9 cellular contexts compared by ENCODE assay signal in the genomic region with DNA sequence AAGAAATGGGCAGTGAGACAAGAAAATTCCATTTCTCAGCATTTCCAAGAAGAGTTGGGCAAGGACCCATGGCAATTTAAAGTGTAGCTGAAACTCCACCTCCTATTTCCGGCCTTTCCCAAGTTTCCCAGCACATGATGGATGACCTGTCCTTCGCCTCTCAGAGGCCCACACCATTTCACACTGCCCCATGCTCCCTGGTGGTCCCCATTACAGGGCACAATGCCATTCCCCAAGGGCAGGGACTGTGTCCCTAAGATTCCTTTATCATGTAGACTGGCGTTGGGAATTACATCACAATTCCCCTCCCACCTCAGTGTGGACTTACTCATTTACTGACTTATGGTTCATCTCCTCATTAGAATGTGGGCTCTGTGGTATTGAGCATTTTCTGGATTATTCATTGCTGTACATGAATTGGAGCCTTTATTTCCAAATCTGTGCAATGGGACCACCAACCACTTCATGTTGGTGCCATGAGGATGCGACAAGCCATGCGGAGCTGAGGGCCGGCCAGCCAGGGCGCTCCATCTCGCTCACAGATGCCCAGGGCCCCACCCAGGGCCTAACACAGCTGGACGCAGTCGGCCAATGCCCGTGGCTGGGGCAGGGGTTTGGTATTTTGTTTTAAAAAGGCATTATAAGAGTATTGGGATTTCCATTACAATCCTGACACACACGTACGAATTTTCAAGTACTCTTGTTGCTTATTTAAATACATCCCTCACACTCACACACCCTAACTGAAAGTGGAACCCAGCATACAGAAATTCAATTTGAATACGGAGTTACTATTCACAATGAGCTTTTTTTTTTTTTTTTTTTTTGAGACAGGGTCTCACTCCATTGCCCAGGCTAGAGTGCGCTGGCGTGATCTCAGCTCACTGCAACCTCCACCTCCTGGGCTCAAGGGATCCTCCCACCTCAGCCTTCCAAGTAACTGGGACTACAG. TPM values are rescaled to one million over a fixed set of nuclear protein-coding genes. Genes with fewer than 3 reads are reported as not detected.
DNase-seq lines count a peak whose midpoint lies in the region; ATAC-seq and TF ChIP-seq lines count a peak whose summit lies in the region.
"Had no signal": no experiment of that assay in that cellular context is flagged by ENCODE, and none has a peak within 500 bp of the region (broad histone marks: within the 10 kb centered on the region; RNA-seq: fewer than 3 reads in every experiment).

No MANE protein-coding gene starts in this region.

- CTCF ChIA-PET in T-cell (lab: Charles Lee) = interaction anchor here in 1 of 2 donors (1.4 kb wide), 1 partner anchor 58 kb away, joined by 3 read pairs; no protein-coding TSS in a partner anchor

- H3K36me3 ChIP-seq in ascending aorta (peaks cover 0 to 3% of the 10 kb centered on the region in 2 donors), suprapubic skin (no peaks in the 10 kb centered on the region), GM23338 (ENCODE audit: insufficient read depth) (no peaks in the 10 kb centered on the region)

- no peaks in the 10 kb centered on the region for H4K20me1 ChIP-seq in GM23338 (replicated peaks; ENCODE audit: insufficient read depth)

- H3K36me3 Mint-ChIP-seq in T-cell = peaks cover 15% of the 10 kb centered on the region
- H3K36me3 Mint-ChIP-seq in GM23338 (ENCODE audit: low read depth) = no peaks in the 10 kb centered on the region

- no peak for TF ChIP-seq POLR2A in suprapubic skin (IDR thresholded peaks at IDR 0.05)

- H3K27ac Mint-ChIP-seq in T-cell = peak overlapping the region in 1 of 2 donors; percentile 34
- no peak overlapping the region for H3K27ac Mint-ChIP-seq in GM23338

- no peaks in the 10 kb centered on the region; the same call in 1 of the 2 replicates for H3K9me2 ChIP-seq in GM23338 (ENCODE audit: insufficient read depth)

- intact Hi-C loops in ascending aorta (cut with DNase I) (loop anchor here (1.0 to 10.0 kb wide), 8 partner anchors 12 to 1898 kb away; partner anchors contain the start of genes NANP, NXT1 and SYNDIG1), left colon (cut with DNase I, micrococcal nuclease) (no loop called here)

- H3K9me3 ChIP-seq in ascending aorta = no peaks in the 10 kb centered on the region
- H3K9me3 ChIP-seq in suprapubic skin = no peaks in the 10 kb centered on the region

- DNase-seq in ascending aorta (ENCODE audit: low spot score in 2 of 2) (peak in 1 of 2 donors; percentile 91), left colon (peak; percentile 9 to 26), suprapubic skin (ENCODE audit: low spot score in 2 of 2) (peak; percentile 75), T-cell (no peak), COLO668 (lab: John Stamatoyannopoulos, UW; ENCODE audit: unreplicated experiment) (no peak), iPS-NIHi11 (ENCODE audit: low spot score) (no peak), GM23338 (ENCODE audit: low spot score) (no peak)
- DNase-seq: NCI-H1417 treated with DMSO at 0.1 percent for 48 hours had no signal

- peak; percentile 26 for TF ChIP-seq EP300 in suprapubic skin (IDR thresholded peaks at IDR 0.05)

- H3K27me3 ChIP-seq in ascending aorta (no peaks in the 10 kb centered on the region), suprapubic skin (no peaks in the 10 kb centered on the region), GM23338 (ENCODE audit: insufficient read depth) (peaks cover 28% of the 10 kb centered on the region)

- no peaks in the 10 kb centered on the region for H3K79me2 ChIP-seq in GM23338 (replicated peaks; ENCODE audit: insufficient read depth)

- 67% methylated on average over 16 of the region's 16 CpGs for WGBS in suprapubic skin

- no peak overlapping the region for H3K4me2 ChIP-seq in GM23338

- H3K4me3 Mint-ChIP-seq in T-cell = peak overlapping the region in 1 of 3 donors; percentile 81
- no peak overlapping the region for H3K4me3 Mint-ChIP-seq in GM23338

- peaks cover 68 to 88% (median 71%) of the 10 kb centered on the region in 3 donors for H3K4me1 Mint-ChIP-seq in T-cell
- H3K4me1 Mint-ChIP-seq in GM23338 = peaks cover 10% of the 10 kb centered on the region; the same call in 1 of the 3 replicates

- ATAC-seq in GM18867 (IDR thresholded peaks at IDR 0.05; ENCODE audit: unreplicated experiment) = peak; percentile 40
- ATAC-seq in left colon = no peak
- ATAC-seq in T-cell (replicated peaks in 1 of 4) = no peak
- no peak for ATAC-seq in GM23338

- H3K4me1 ChIP-seq in ascending aorta (peaks cover 48 to 89% of the 10 kb centered on the region in 2 donors), suprapubic skin (peaks cover 96% of the 10 kb centered on the region), GM23338 (ENCODE audit: insufficient read depth) (peaks cover 8% of the 10 kb centered on the region; the same call in 1 of the 2 replicates)

- H3K27ac ChIP-seq in ascending aorta = peak overlapping the region; percentile 92 to 96
- H3K27ac ChIP-seq in suprapubic skin = peak overlapping the region; percentile 87
- no peak overlapping the region for H3K27ac ChIP-seq in GM23338 (ENCODE audit: low read depth)

- H3K4me3 ChIP-seq in ascending aorta (peak overlapping the region; percentile 18 to 43), suprapubic skin (no peak overlapping the region), GM23338 (no peak overlapping the region)

- H3K9me3 Mint-ChIP-seq in T-cell (no peaks in the 10 kb centered on the region), GM23338 (no peaks in the 10 kb centered on the region)

- POLR2A ChIA-PET in T-cell (lab: Charles Lee) = interaction anchor here in 1 of 2 donors (0.7 kb wide), 1 partner anchor 1542 kb away, joined by 6 read pairs; no protein-coding TSS in a partner anchor

- H2AFZ ChIP-seq in GM23338 = no peak overlapping the region

- H3K27me3 Mint-ChIP-seq in T-cell = no peaks in the 10 kb centered on the region
- peaks cover 29% of the 10 kb centered on the region for H3K27me3 Mint-ChIP-seq in GM23338 (ENCODE audit: insufficient read depth, low read depth, poor library complexity)

- H3F3A ChIP-seq in GM23338 (replicated peaks; ENCODE audit: low read depth) = no peaks in the 10 kb centered on the region

- no peak for TF ChIP-seq CTCF in ascending aorta (IDR thresholded peaks at IDR 0.05)
- no peak for TF ChIP-seq CTCF in suprapubic skin (IDR thresholded peaks at IDR 0.05)
- no peak for TF ChIP-seq CTCF in GM23338 (conservative IDR thresholded peaks at IDR 0.05; ENCODE audit: low read depth in 2 of 2)

TF ChIP-seq in GM23338, 12 proteins besides CTCF, POLR2A, EP300 and RAD21 (continues in another document):
- TF ChIP-seq ZNF331 (CRISPR knock-in tag; IDR thresholded peaks at IDR 0.05; ENCODE audit: low read depth) (no peak), REST (IDR thresholded peaks at IDR 0.05; ENCODE audit: unreplicated experiment) (no peak)

RNA-seq across cellular contexts. Expression of gene ACSS1, which starts 5.4 kb away (rescaled TPM):
- 19.5 TPM for total RNA-seq in ascending aorta
- 10 to 100 TPM; 37.8 to 43.6 TPM for total RNA-seq in left colon
- 10 to 100 TPM; 29.0 to 80.0 (median 47.6) TPM for total RNA-seq in suprapubic skin
- 10 to 100 TPM; 39.1 to 59.6 (median 57.7) TPM for total RNA-seq in T-cell
- 2.7 and 4.1 TPM in 2 replicates for total RNA-seq in GM23338 (2014; rRNA removed; shearing (Covaris generic))
- polyA plus RNA-seq in GM23338 (2016; fragmentation: Nextera tagmentation; extraction: Ambion mirVana) = 1.1 and 1.3 TPM in 2 replicates

RNA-seq across cellular contexts. Expression of gene VSX1, which starts 29.4 kb away (rescaled TPM):
- total RNA-seq in ascending aorta = not detected
- not detected for total RNA-seq in left colon
- total RNA-seq in suprapubic skin = not detected
- not detected for total RNA-seq in T-cell
- total RNA-seq in GM23338 (2014; rRNA removed; shearing (Covaris generic)) = 0.16 and 0.73 TPM in 2 replicates
- not detected in 2 replicates for polyA plus RNA-seq in GM23338 (2016; fragmentation: Nextera tagmentation; extraction: Ambion mirVana)

RNA-seq across cellular contexts. Expression of gene APMAP, which starts 60.0 kb away (rescaled TPM):
- total RNA-seq in ascending aorta (44.8 TPM), left colon (10 to 100 TPM; 44.5 to 53.4 TPM), suprapubic skin (10 to 100 TPM; 61.8 to 89.3 (median 69.9) TPM), T-cell (10 to 100 TPM; 32.2 to 53.0 (median 49.8) TPM)
- total RNA-seq in GM23338 (2014; rRNA removed; shearing (Covaris generic)) = 70.8 and 72.3 TPM in 2 replicates
- polyA plus RNA-seq in GM23338 (2016; fragmentation: Nextera tagmentation; extraction: Ambion mirVana) = 31.7 and 32.0 TPM in 2 replicates

Comparison
In these comparisons a context has a peak if more than half of its experiments do, and no peak if none do; other contexts are left out.
1. DNase-seq: peak in left colon (2 of 2) and suprapubic skin (2 of 2); none in T-cell (0 of 34), COLO668 (single experiment), iPS-NIHi11 (single experiment) and GM23338 (single experiment).
2. H3K4me3 ChIP-seq: peak in ascending aorta (2 of 2); none in suprapubic skin (single experiment) and GM23338 (single experiment).